8 cellular contexts compared by ENCODE assay signal in genomic region chr9:133149130-133150015, GRCh38. TPM values are rescaled to one million over a fixed set of nuclear protein-coding genes. Genes with fewer than 3 reads are reported as not detected.
A peak's percentile ranks its signal among the peaks of the same experiment; 100 is the strongest.
DNase-seq lines count a peak whose midpoint lies in the region; ATAC-seq and TF ChIP-seq lines count a peak whose summit lies in the region.

No MANE protein-coding gene starts in this region.

- H3K4me3 ChIP-seq in BJ (ENCODE audit: low read depth, low read length) (peak overlapping the region; percentile 79), colonic mucosa (peak overlapping the region; percentile 36)

- CTCF ChIA-PET in BJ (lab: Yijun Ruan, JAX): interaction anchor here (1.3 to 11.8 kb wide), 8 partner anchors 11 to 127 kb away, joined by 4 to 505 read pairs (median 18); partner anchors contain the start of gene RALGDS

- TF ChIP-seq CTCF in BJ (IDR thresholded peaks at IDR 0.05; ENCODE audit: insufficient read depth, low read depth, low read length): peak; percentile 24; the same call in 1 of the 2 replicates
- no peak for TF ChIP-seq CTCF in colonic mucosa (IDR thresholded peaks at IDR 0.05)

- H3K9me3 ChIP-seq in colonic mucosa: no peaks in the 10 kb centered on the region

- POLR2A ChIA-PET in BJ (lab: Charles Lee): no interaction called here

- ATAC-seq in GM19023 (IDR thresholded peaks at IDR 0.05; ENCODE audit: unreplicated experiment): peak; percentile 62
- ATAC-seq in HG03159 (IDR thresholded peaks at IDR 0.05; ENCODE audit: unreplicated experiment): peak; percentile 66
- peak; percentile 86 for ATAC-seq in left lobe of liver

- peaks cover 17% of the 10 kb centered on the region for H3K4me1 ChIP-seq in colonic mucosa

- H3K9ac ChIP-seq in colonic mucosa (ENCODE audit: low read depth in 2 of 2, low read length in 2 of 2): peak overlapping the region; percentile 86 to 99

- H3K27ac ChIP-seq in colonic mucosa: peak overlapping the region; percentile 72

- H3K36me3 ChIP-seq in BJ (ENCODE audit: control insufficient read depth, insufficient read depth, low read length) (no peaks in the 10 kb centered on the region), colonic mucosa (no peaks in the 10 kb centered on the region)

- DNase-seq in BJ (ENCODE audit: low read depth): peak; percentile 52
- DNase-seq in NCI-H345 treated with DMSO at 0.1 percent for 48 hours (lab: John Stamatoyannopoulos, UW; ENCODE audit: unreplicated experiment): peak; percentile 70
- peak; percentile 71 to 77 for DNase-seq in activated CD4-positive, alpha-beta T cell treated with anti-CD3 and anti-CD28 coated beads for 24 hours (ENCODE audit: low read depth in 2 of 2)
- peak; percentile 87 for DNase-seq in colonic mucosa
- DNase-seq in left lobe of liver (ENCODE audit: low spot score): peak; percentile 90
- peak; percentile 70 for DNase-seq in stimulated activated CD4-positive, alpha-beta T cell treated with anti-CD3 and anti-CD28 coated beads, Interleukin-2, amount 100 ng/mL, for 4 hours (ENCODE audit: low read depth)

- intact Hi-C loops in colonic mucosa (cut with DNase I): loop anchor here (5.0 kb wide), 2 partner anchors 102 to 117 kb away; partner anchors contain the start of gene GTF3C5

- H3K27me3 ChIP-seq in BJ (ENCODE audit: control insufficient read depth, insufficient read depth, low read length): no peaks in the 10 kb centered on the region
- H3K27me3 ChIP-seq in colonic mucosa: no peaks in the 10 kb centered on the region

RNA-seq across cellular contexts. Expression of gene GBGT1, which starts 14.3 kb away (rescaled TPM):
- 5.0 and 10.3 TPM in 2 replicates for polyA plus RNA-seq in BJ (2011; rRNA removed)
- polyA minus RNA-seq in BJ (2011; rRNA and poly(A)+ RNA removed): 8.2 and 11.3 TPM in 2 replicates
- total RNA-seq in colonic mucosa (1 to 10 TPM; 4.6 to 4.8 TPM), left lobe of liver (1.2 TPM)

RNA-seq across cellular contexts. Expression of gene RALGDS, which starts 28.3 kb away (rescaled TPM):
- 18.0 and 25.1 TPM in 2 replicates for polyA plus RNA-seq in BJ (2011; rRNA removed)
- 11.6 and 12.0 TPM in 2 replicates for polyA minus RNA-seq in BJ (2011; rRNA and poly(A)+ RNA removed)
- total RNA-seq in colonic mucosa (10 to 100 TPM; 24.2 to 39.7 TPM), left lobe of liver (4.7 TPM)

RNA-seq across cellular contexts. Expression of gene OBP2B, which starts 59.7 kb away (rescaled TPM):
- not detected in 2 replicates for polyA plus RNA-seq in BJ (2011; rRNA removed)
- not detected in 2 replicates for polyA minus RNA-seq in BJ (2011; rRNA and poly(A)+ RNA removed)
- not detected for total RNA-seq in colonic mucosa
- not detected for total RNA-seq in left lobe of liver

Comparison
In these comparisons a context has a peak if more than half of its experiments do, and no peak if none do; other contexts are left out.
1. Peak in every context shown above with its lines: DNase-seq, ATAC-seq, H3K4me3 ChIP-seq and H3K27ac ChIP-seq.